In the genomic region with DNA sequence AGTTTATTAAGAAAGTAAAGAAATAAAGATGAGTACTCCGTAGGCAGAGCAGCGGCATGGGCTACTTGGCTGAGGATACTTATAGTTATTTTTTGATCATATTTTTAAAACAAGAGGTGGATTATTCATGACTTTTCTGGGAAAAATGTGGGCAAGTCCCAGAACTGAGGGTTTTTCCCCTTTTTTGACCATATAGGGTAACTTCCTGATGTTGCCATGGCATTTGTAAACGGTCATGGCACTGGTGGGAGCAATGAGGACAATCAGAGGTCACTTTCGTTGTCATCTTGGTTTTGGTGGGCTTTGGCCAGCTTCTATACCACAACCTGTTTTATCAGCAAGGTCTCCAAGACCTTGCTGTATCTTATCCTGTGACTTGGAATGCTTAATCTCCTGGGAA, we compare ENCODE assay signal across 24 cellular contexts.
"Had no signal": no experiment of that assay in that cellular context is flagged by ENCODE, and none has a peak within 500 bp of the region (broad histone marks: within the 10 kb centered on the region; RNA-seq: fewer than 3 reads in every experiment).

No MANE protein-coding gene starts in this region.

- H3K27ac ChIP-seq: coronary artery, lower lobe of right lung, prostate gland, right atrium auricular region, sigmoid colon, stomach, thyroid gland had no signal

- H3K27ac Mint-ChIP-seq: effector memory CD8-positive, alpha-beta T cell; memory B cell; mesothelial cell of epicardium; natural killer cell treated with Interleukin-12 subunit alpha and Interleukin-12 subunit beta and Interleukin-15 and Interleukin-18, amount 100 ng/mL, for 72 hours; stimulated activated effector memory CD8-positive, alpha-beta T cell treated with anti-CD3 and anti-CD28 coated beads, Interleukin-12 subunit alpha, Interleukin-12 subunit beta, amount 100 ng/mL, for 72 hours had no signal

- H3K9me3 Mint-ChIP-seq: naive B cell; natural killer cell treated with Interleukin-12 subunit alpha and Interleukin-12 subunit beta and Interleukin-15 and Interleukin-18, amount 100 ng/mL, for 72 hours had no signal

- H3K4me3 Mint-ChIP-seq: effector memory CD8-positive, alpha-beta T cell; memory B cell; mesothelial cell of epicardium; natural killer cell treated with Interleukin-12 subunit alpha and Interleukin-12 subunit beta and Interleukin-15 and Interleukin-18, amount 100 ng/mL, for 72 hours; stimulated activated effector memory CD8-positive, alpha-beta T cell treated with anti-CD3 and anti-CD28 coated beads, Interleukin-12 subunit alpha, Interleukin-12 subunit beta, amount 100 ng/mL, for 72 hours had no signal

- H3K27me3 ChIP-seq: right atrium auricular region, thyroid gland had no signal

- FAIRE-seq: frontal cortex, keratinocyte had no signal

- H3K36me3 Mint-ChIP-seq: natural killer cell treated with Interleukin-12 subunit alpha and Interleukin-12 subunit beta and Interleukin-15 and Interleukin-18, amount 100 ng/mL, for 72 hours had no signal

- H3K36me3 ChIP-seq: lower lobe of right lung, prostate gland, right atrium auricular region, sigmoid colon, stomach, thyroid gland had no signal

- DNase-seq: dermis blood vessel endothelial cell; effector memory CD8-positive, alpha-beta T cell; head of caudate nucleus; left ventricle myocardium superior; lower lobe of right lung; mucosa of descending colon; naive B cell; nucleus accumbens; sigmoid colon; stimulated activated CD4-positive, alpha-beta T cell treated with anti-CD3 and anti-CD28 coated beads, Interleukin-2, amount 100 ng/mL, for 24 hours; stimulated activated CD4-positive, alpha-beta T cell treated with anti-CD3 and anti-CD28 coated beads, Interleukin-4, amount 100 ng/mL, for 24 hours; stimulated activated naive CD4-positive, alpha-beta T cell treated with Interleukin-2 at 50 U/mL for 16 hours; stomach; thyroid gland; trophoblast cell had no signal

- H3K27me3 Mint-ChIP-seq: memory B cell had no signal

- H3K4me1 ChIP-seq: prostate gland, thyroid gland had no signal

- H3K9me3 ChIP-seq: lower lobe of right lung, mucosa of descending colon, prostate gland, right atrium auricular region, sigmoid colon, stomach, thyroid gland had no signal

- ATAC-seq: effector memory CD8-positive, alpha-beta T cell; left ventricle myocardium superior; lower lobe of right lung; mucosa of descending colon; natural killer cell treated with Interleukin-12 subunit alpha and Interleukin-12 subunit beta and Interleukin-15 and Interleukin-18, amount 100 ng/mL, for 72 hours; stimulated activated effector memory CD8-positive, alpha-beta T cell treated with anti-CD3 and anti-CD28 coated beads, Interleukin-12 subunit alpha, Interleukin-12 subunit beta, amount 100 ng/mL, for 72 hours had no signal

- H3K4me3 ChIP-seq: coronary artery, lower lobe of right lung, mucosa of descending colon, prostate gland, right atrium auricular region, sigmoid colon, stomach, thyroid gland had no signal
